26 cellular contexts compared by ENCODE assay signal in genomic region chr5:17374157-17374556, GRCh38.
DNase-seq lines count a peak whose midpoint lies in the region; ATAC-seq and TF ChIP-seq lines count a peak whose summit lies in the region.
"Had no signal": no experiment of that assay in that cellular context is flagged by ENCODE, and none has a peak within 500 bp of the region (broad histone marks: within the 10 kb centered on the region; RNA-seq: fewer than 3 reads in every experiment).

No MANE protein-coding gene starts in this region.

- TF ChIP-seq CTCF in astrocyte of the spinal cord (IDR thresholded peaks at IDR 0.05; ENCODE audit: low read depth, low read length): no peak

- no peak for ATAC-seq in GM21390 (IDR thresholded peaks at IDR 0.05; ENCODE audit: unreplicated experiment)
- ATAC-seq: activated CD8-positive, alpha-beta memory T cell treated with anti-CD3 and anti-CD28 coated beads, Interleukin-2, amount 10 ng/mL, durations not matched to agents 7 days and 5 days; esophagus mucosa; naive thymus-derived CD4-positive, alpha-beta T cell; pancreas; right cardiac atrium had no signal

- no peak overlapping the region for H2BK5ac ChIP-seq in mesenchymal stem cell (ENCODE audit: low read depth, low read length, poor library complexity, severe bottlenecking)

- H4K91ac ChIP-seq in mesenchymal stem cell (ENCODE audit: low read length): no peak overlapping the region

- WGBS in mesenchymal stem cell: 85% methylated on average over 6 of the region's 6 CpGs

- no peaks in the 10 kb centered on the region for H3K27me3 ChIP-seq in mesenchymal stem cell (ENCODE audit: control insufficient read depth in 1 of 2, insufficient read depth in 1 of 2, low read length in 2 of 2)
- H3K27me3 ChIP-seq: pancreas had no signal

- no peak overlapping the region for H2BK12ac ChIP-seq in mesenchymal stem cell (ENCODE audit: low read length in 2 of 2)

- no peak overlapping the region for H3K14ac ChIP-seq in mesenchymal stem cell (ENCODE audit: low read length in 2 of 2)

- H3K36me3 ChIP-seq in mesenchymal stem cell (ENCODE audit: control insufficient read depth in 1 of 2, insufficient read depth in 2 of 2, low read depth in 1 of 2, low read length in 2 of 2): no peaks in the 10 kb centered on the region
- H3K36me3 ChIP-seq: pancreas had no signal

- no peaks in the 10 kb centered on the region for H3K9me3 ChIP-seq in mesenchymal stem cell (ENCODE audit: control insufficient read depth, low read length)
- H3K9me3 ChIP-seq: pancreas had no signal

- no peak overlapping the region for H3K4ac ChIP-seq in mesenchymal stem cell (ENCODE audit: low read depth in 1 of 2, low read length in 2 of 2)

- no peak overlapping the region for H3K27ac ChIP-seq in mesenchymal stem cell (ENCODE audit: low read length, poor library complexity, severe bottlenecking)
- H3K27ac ChIP-seq: pancreas had no signal

- peaks cover 3% of the 10 kb centered on the region for H3K4me1 ChIP-seq in mesenchymal stem cell (ENCODE audit: control insufficient read depth, insufficient read depth, low read depth, low read length)
- H3K4me1 ChIP-seq: pancreas had no signal

- peak overlapping the region in 1 of 2 experiments; percentile 33 for H3K18ac ChIP-seq in mesenchymal stem cell (ENCODE audit: low read depth in 1 of 2, low read length in 2 of 2)

- H2AK5ac ChIP-seq in mesenchymal stem cell (ENCODE audit: low read length, severe bottlenecking): no peak overlapping the region

- no peaks in the 10 kb centered on the region for H3K79me1 ChIP-seq in mesenchymal stem cell (replicated peaks; ENCODE audit: low read length, poor library complexity, severe bottlenecking)

- H3K23ac ChIP-seq in mesenchymal stem cell (ENCODE audit: low read length in 2 of 2): no peak overlapping the region

- in situ Hi-C loops in astrocyte of the spinal cord (cut with HindIII; ENCODE audit: low sequenced_read_pairs): no loop called here

- H3K4me3 ChIP-seq in astrocyte of the spinal cord (ENCODE audit: low read depth, low read length): no peak overlapping the region
- H3K4me3 ChIP-seq in mesenchymal stem cell (ENCODE audit: insufficient read depth in 1 of 2, low read depth in 1 of 2, low read length in 2 of 2): no peak overlapping the region
- H3K4me3 ChIP-seq: pancreas had no signal

- peak overlapping the region; percentile 75 for H3K9ac ChIP-seq in mesenchymal stem cell (ENCODE audit: low read length)

- no peak overlapping the region for H2BK15ac ChIP-seq in mesenchymal stem cell (ENCODE audit: low read depth, poor library complexity, severe bottlenecking)

- no peak overlapping the region for H3K4me2 ChIP-seq in mesenchymal stem cell (ENCODE audit: low read length, poor library complexity, severe bottlenecking)

- no peak overlapping the region for H4K8ac ChIP-seq in mesenchymal stem cell (ENCODE audit: low read length)

- peak; percentile 22 for DNase-seq in EH (ENCODE audit: low read depth)
- DNase-seq in M059J (ENCODE audit: low read depth): peak; percentile 71
- peak; percentile 47 for DNase-seq in astrocyte of the spinal cord (ENCODE audit: low read depth, low spot score)
- no peak for DNase-seq in mesenchymal stem cell
- no peak for DNase-seq in NCI-H226
- no peak for DNase-seq in kidney glomerular epithelial cell (lab: John Stamatoyannopoulos, UW)
- no peak for DNase-seq in Kasumi-1 (lab: John Stamatoyannopoulos, UW)
- DNase-seq: ACHN; activated CD4-positive, alpha-beta T cell treated with anti-CD3 and anti-CD28 coated beads, Interleukin-2, amount 10 ng/mL, durations not matched to agents 7 days and 5 days; activated CD8-positive, alpha-beta memory T cell treated with anti-CD3 and anti-CD28 coated beads, Interleukin-2, amount 10 ng/mL, durations not matched to agents 7 days and 5 days; activated naive CD4-positive, alpha-beta T cell treated with anti-CD3 and anti-CD28 coated beads, Interleukin-2, amount 10 ng/mL, durations not matched to agents 7 days and 5 days; anterior cingulate cortex; C1 segment of cervical spinal cord; cerebellar nuclear complex; effector CD4-positive, alpha-beta T cell; HCEC 1CT; KG1; naive thymus-derived CD4-positive, alpha-beta T cell; NCI-H1048; NCI-H187 treated with DMSO at 0.1 percent for 48 hours; NCI-H69; pancreas; right cardiac atrium; T-helper 2 cell had no signal

- no peak overlapping the region for H2BK120ac ChIP-seq in mesenchymal stem cell (ENCODE audit: low read depth, low read length)

- no peak overlapping the region for H2AFZ ChIP-seq in mesenchymal stem cell (ENCODE audit: low read depth, low read length)

Comparison
In these comparisons a context has a peak if more than half of its experiments do, and no peak if none do; other contexts are left out.
1. DNase-seq: peak in EH (single experiment), M059J (single experiment) and astrocyte of the spinal cord (single experiment); none in mesenchymal stem cell (single experiment), NCI-H226 (single experiment), kidney glomerular epithelial cell (single experiment) and Kasumi-1 (0 of 2).